Comparison of ENCODE assay signal across 8 cellular contexts in the genomic region with DNA sequence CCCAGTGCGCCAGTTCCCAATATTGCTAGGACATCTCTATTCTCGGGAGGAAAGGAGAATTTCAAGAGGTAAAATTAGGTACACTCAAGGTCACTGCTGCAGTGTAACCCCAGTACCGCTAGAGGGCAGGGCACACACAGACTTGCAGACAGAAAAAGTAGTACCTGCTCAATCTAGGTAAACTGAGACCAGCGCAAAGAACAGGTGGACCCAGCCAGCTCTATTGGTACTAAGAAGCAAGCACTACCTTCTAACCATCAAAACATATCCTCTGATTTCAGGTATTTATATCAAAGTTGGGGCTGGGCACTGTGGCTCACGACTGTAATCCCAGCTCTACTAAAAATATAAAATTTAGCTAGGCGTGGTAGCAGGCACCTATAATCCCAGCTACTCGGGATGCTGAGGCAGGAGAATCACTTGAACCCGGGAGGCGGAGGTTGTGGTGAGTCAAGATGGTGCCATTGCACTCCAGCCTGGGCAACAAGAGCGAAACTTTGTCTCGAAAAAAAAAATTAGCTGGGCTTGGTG. TPM values are rescaled to one million over a fixed set of nuclear protein-coding genes. Genes with fewer than 3 reads are reported as not detected.
A peak's percentile ranks its signal among the peaks of the same experiment; 100 is the strongest.
DNase-seq lines count a peak whose midpoint lies in the region; ATAC-seq and TF ChIP-seq lines count a peak whose summit lies in the region.

No MANE protein-coding gene starts in this region.

- peaks cover 2% of the 10 kb centered on the region for H3K36me3 Mint-ChIP-seq in activated CD4-positive, alpha-beta T cell treated with anti-CD3 and anti-CD28 coated beads for 36 hours (ENCODE audit: low read depth)
- no peaks in the 10 kb centered on the region for H3K36me3 Mint-ChIP-seq in mesothelial cell of epicardium

- intact Hi-C loops in activated CD4-positive, alpha-beta T cell treated with anti-CD3 and anti-CD28 coated beads for 36 hours (cut with DNase I, micrococcal nuclease), result loop anchor here (1.0 to 5.0 kb wide), 4 partner anchors 41 to 306 kb away; a partner anchor contains a TSS

- POLR2A ChIA-PET in activated CD4-positive, alpha-beta T cell treated with anti-CD3 and anti-CD28 coated beads for 36 hours (lab: Charles Lee), result no interaction called here

- ATAC-seq in activated CD4-positive, alpha-beta T cell treated with anti-CD3 and anti-CD28 coated beads for 36 hours, result no peak
- no peak for ATAC-seq in GM18873 (IDR thresholded peaks at IDR 0.05; ENCODE audit: low FRiP score, unreplicated experiment)
- ATAC-seq in HG02973 (IDR thresholded peaks at IDR 0.05; ENCODE audit: unreplicated experiment), result no peak

- H3K27ac Mint-ChIP-seq in activated CD4-positive, alpha-beta T cell treated with anti-CD3 and anti-CD28 coated beads for 36 hours, result no peak overlapping the region
- H3K27ac Mint-ChIP-seq in mesothelial cell of epicardium, result no peak overlapping the region

- H3K4me3 ChIP-seq in choroid plexus epithelial cell (ENCODE audit: low read depth, low read length), result peak overlapping the region; percentile 6

- CTCF ChIA-PET in activated CD4-positive, alpha-beta T cell treated with anti-CD3 and anti-CD28 coated beads for 36 hours (lab: Charles Lee), result interaction anchor here (0.6 to 2.4 kb wide), 31 partner anchors 14 to 791 kb away, joined by 3 to 13 read pairs (median 4); a partner anchor contains a TSS

- DNase-seq in MV-4-11 (lab: John Stamatoyannopoulos, UW), result peak; percentile 31
- peak; percentile 84 for DNase-seq in activated CD4-positive, alpha-beta T cell treated with anti-CD3 and anti-CD28 coated beads for 36 hours
- DNase-seq in choroid plexus epithelial cell (ENCODE audit: low read depth), result peak; percentile 74
- peak in 1 of 2 experiments; percentile 77 for DNase-seq in mesothelial cell of epicardium (ENCODE audit: low spot score in 2 of 2, unreplicated experiment in 2 of 2)
- DNase-seq in stimulated activated naive CD4-positive, alpha-beta T cell (lab: John Stamatoyannopoulos, UW), result peak; percentile 45 to 77 (median 58)

- H3K4me1 Mint-ChIP-seq in activated CD4-positive, alpha-beta T cell treated with anti-CD3 and anti-CD28 coated beads for 36 hours, result peaks cover 30% of the 10 kb centered on the region
- H3K4me1 Mint-ChIP-seq in mesothelial cell of epicardium, result peaks cover 25% of the 10 kb centered on the region

- H3K27me3 Mint-ChIP-seq in activated CD4-positive, alpha-beta T cell treated with anti-CD3 and anti-CD28 coated beads for 36 hours, result no peaks in the 10 kb centered on the region
- no peaks in the 10 kb centered on the region for H3K27me3 Mint-ChIP-seq in mesothelial cell of epicardium (ENCODE audit: low read depth)

- no peak overlapping the region for H3K4me3 Mint-ChIP-seq in activated CD4-positive, alpha-beta T cell treated with anti-CD3 and anti-CD28 coated beads for 36 hours
- no peak overlapping the region for H3K4me3 Mint-ChIP-seq in mesothelial cell of epicardium

- no peaks in the 10 kb centered on the region for H3K9me3 Mint-ChIP-seq in activated CD4-positive, alpha-beta T cell treated with anti-CD3 and anti-CD28 coated beads for 36 hours (ENCODE audit: low read depth)
- H3K9me3 Mint-ChIP-seq in mesothelial cell of epicardium, result no peaks in the 10 kb centered on the region

- TF ChIP-seq CTCF in GM12801 (IDR thresholded peaks at IDR 0.05; ENCODE audit: extremely low read depth, insufficient read length) (peak; percentile 93), choroid plexus epithelial cell (conservative IDR thresholded peaks at IDR 0.05; ENCODE audit: low read depth, low read length) (peak; percentile 100), mesothelial cell of epicardium (IDR thresholded peaks at IDR 0.05; ENCODE audit: unreplicated experiment) (peak; percentile 89)

RNA-seq across cellular contexts. Expression of a gene that starts 3.6 kb away (rescaled TPM):
- total RNA-seq in activated CD4-positive, alpha-beta T cell treated with anti-CD3 and anti-CD28 coated beads for 36 hours, result 1 to 10 TPM; 6.9 to 8.6 TPM
- total RNA-seq in mesothelial cell of epicardium, result 20.3 to 22.9 TPM (median 20.6 TPM) in 3 replicates

RNA-seq across cellular contexts. Expression of a gene that starts 10.7 kb away (rescaled TPM):
- total RNA-seq in activated CD4-positive, alpha-beta T cell treated with anti-CD3 and anti-CD28 coated beads for 36 hours, result under 1 TPM; 0.30 to 0.39 TPM
- 8.6 to 9.2 TPM (median 8.7 TPM) in 3 replicates for total RNA-seq in mesothelial cell of epicardium

RNA-seq across cellular contexts. Expression of a gene that starts 21.8 kb away (rescaled TPM):
- under 1 TPM in 1 of 2 experiments, not detected in 1; 0.12 TPM for total RNA-seq in activated CD4-positive, alpha-beta T cell treated with anti-CD3 and anti-CD28 coated beads for 36 hours
- total RNA-seq in mesothelial cell of epicardium, result 0.32 to 0.63 TPM (median 0.44 TPM) in 3 replicates

RNA-seq across cellular contexts. Expression of a gene that starts 36.3 kb away (rescaled TPM):
- total RNA-seq in activated CD4-positive, alpha-beta T cell treated with anti-CD3 and anti-CD28 coated beads for 36 hours, result 100 to 1,000 TPM; 391 to 425 TPM
- total RNA-seq in mesothelial cell of epicardium, result 331 to 354 TPM (median 334 TPM) in 3 replicates

RNA-seq across cellular contexts. Expression of a gene that starts 40.9 kb away (rescaled TPM):
- total RNA-seq in activated CD4-positive, alpha-beta T cell treated with anti-CD3 and anti-CD28 coated beads for 36 hours, result under 1 TPM; 0.27 to 0.47 TPM
- total RNA-seq in mesothelial cell of epicardium, result 69.6 to 72.5 TPM (median 71.4 TPM) in 3 replicates
